In the genomic region with DNA sequence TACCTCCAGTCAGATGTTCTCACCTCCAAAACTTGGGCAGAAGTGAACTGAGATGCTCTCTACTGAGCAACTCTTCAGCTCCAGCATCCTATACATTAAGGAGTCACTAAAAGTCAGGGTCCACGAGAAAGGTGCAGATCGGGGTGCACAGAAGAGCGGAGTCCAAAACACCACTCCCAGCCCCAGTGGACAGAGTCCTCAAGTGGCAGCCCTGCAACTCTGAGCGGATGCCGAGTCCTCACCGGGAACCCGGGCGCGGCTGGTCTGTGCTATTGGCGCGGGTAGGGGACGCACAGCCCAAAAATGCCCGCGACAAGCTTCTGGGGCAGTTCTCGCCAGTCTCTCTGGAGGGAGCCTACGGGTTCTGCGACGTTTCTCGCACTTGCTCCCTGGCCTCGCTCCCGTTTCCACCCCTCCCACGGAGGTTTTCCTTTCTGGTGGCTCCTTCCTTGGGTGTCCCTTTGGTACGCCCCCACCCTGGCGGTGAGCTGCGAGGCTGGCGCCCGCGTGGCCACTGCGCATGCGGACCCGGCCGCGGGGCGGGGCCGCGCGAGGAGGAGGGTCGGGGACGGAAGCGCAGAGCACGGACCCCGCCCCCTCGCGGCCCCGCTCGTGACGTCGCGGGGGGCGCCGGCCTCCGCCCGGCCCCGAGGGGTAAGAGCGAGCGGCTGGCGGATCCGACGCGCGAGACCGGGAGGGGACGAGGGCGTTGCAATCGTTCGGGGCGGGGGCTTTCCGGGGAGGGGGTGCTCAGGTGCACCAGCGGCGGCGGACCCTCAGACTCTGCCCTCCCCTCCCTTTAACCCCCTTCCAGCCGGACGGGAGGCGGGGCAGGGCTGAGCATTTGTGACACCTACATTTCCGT, we compare ENCODE assay signal across 8 cellular contexts. TPM values are rescaled to one million over a fixed set of nuclear protein-coding genes. Genes with fewer than 3 reads are reported as not detected.
A peak's percentile ranks its signal among the peaks of the same experiment; 100 is the strongest.
DNase-seq lines count a peak whose midpoint lies in the region; ATAC-seq lines count a peak whose summit lies in the region.

A gene with protein sequence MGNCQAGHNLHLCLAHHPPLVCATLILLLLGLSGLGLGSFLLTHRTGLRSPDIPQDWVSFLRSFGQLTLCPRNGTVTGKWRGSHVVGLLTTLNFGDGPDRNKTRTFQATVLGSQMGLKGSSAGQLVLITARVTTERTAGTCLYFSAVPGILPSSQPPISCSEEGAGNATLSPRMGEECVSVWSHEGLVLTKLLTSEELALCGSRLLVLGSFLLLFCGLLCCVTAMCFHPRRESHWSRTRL (plus strand): TSS at position 601 of the 865 bp plus-strand sequence. CDS start 1,065 bp downstream, outside the sequence.

- H3K4me3 ChIP-seq in CD4-positive, CD25-positive, alpha-beta regulatory T cell (ENCODE audit: low read depth, low read length): peak within 1 kb of the TSS; percentile 94
- H3K4me3 ChIP-seq in mesenchymal stem cell (ENCODE audit: insufficient read depth in 1 of 2, low read depth in 1 of 2, low read length in 2 of 2): peak within 1 kb of the TSS; percentile 83 to 98

- H2BK12ac ChIP-seq in mesenchymal stem cell (ENCODE audit: low read length in 2 of 2): peak within 1 kb of the TSS; percentile 12 to 33

- ATAC-seq in CD4-positive, CD25-positive, alpha-beta regulatory T cell (ENCODE audit: low read depth in 2 of 2): peak; percentile 89 to 90
- ATAC-seq in GM19452 (IDR thresholded peaks at IDR 0.05; ENCODE audit: unreplicated experiment): peak; percentile 83
- peak; percentile 88 for ATAC-seq in effector memory CD8-positive, alpha-beta T cell (replicated peaks)

- peak within 1 kb of the TSS in 1 of 2 experiments; percentile 86 for H3K14ac ChIP-seq in mesenchymal stem cell (ENCODE audit: low read length in 2 of 2)

- H3K4me2 ChIP-seq in mesenchymal stem cell (ENCODE audit: low read length, poor library complexity, severe bottlenecking): peak within 1 kb of the TSS; percentile 73

- peaks cover 23% of the 10 kb centered on the region for H3K4me1 ChIP-seq in CD4-positive, CD25-positive, alpha-beta regulatory T cell (ENCODE audit: control insufficient read depth, insufficient read depth, low read length, poor library complexity, severe bottlenecking)
- peaks cover 11% of the 10 kb centered on the region for H3K4me1 ChIP-seq in mesenchymal stem cell (ENCODE audit: control insufficient read depth, insufficient read depth, low read depth, low read length)

- peak within 1 kb of the TSS; percentile 91 to 96 (median 92) for H3K4me3 Mint-ChIP-seq in CD4-positive, CD25-positive, alpha-beta regulatory T cell
- H3K4me3 Mint-ChIP-seq in effector memory CD8-positive, alpha-beta T cell: peak within 1 kb of the TSS; percentile 88 to 89

- CTCF ChIA-PET in activated CD8-positive, alpha-beta memory T cell treated with anti-CD3 and anti-CD28 coated beads for 36 hours (lab: Charles Lee): interaction anchor here (0.6 to 2.3 kb wide), 5 partner anchors 11 to 113 kb away, joined by 3 to 14 read pairs (median 4); a partner anchor contains a TSS

- peak within 1 kb of the TSS; percentile 68 for H2BK120ac ChIP-seq in mesenchymal stem cell (ENCODE audit: low read depth, low read length)

- H3K27ac ChIP-seq in CD4-positive, CD25-positive, alpha-beta regulatory T cell (ENCODE audit: insufficient read depth, low read length, poor library complexity, severe bottlenecking): peak within 1 kb of the TSS; percentile 91
- H3K27ac ChIP-seq in mesenchymal stem cell (ENCODE audit: low read length, poor library complexity, severe bottlenecking): peak within 1 kb of the TSS; percentile 78

- H3K4ac ChIP-seq in mesenchymal stem cell (ENCODE audit: low read depth in 1 of 2, low read length in 2 of 2): peak within 1 kb of the TSS; percentile 65 to 94

- H3K9ac ChIP-seq in mesenchymal stem cell (ENCODE audit: low read length): peak within 1 kb of the TSS; percentile 97

- H3K27ac Mint-ChIP-seq in CD4-positive, CD25-positive, alpha-beta regulatory T cell: peak within 1 kb of the TSS; percentile 77 to 97 (median 94)
- peak within 1 kb of the TSS; percentile 91 to 97 for H3K27ac Mint-ChIP-seq in effector memory CD8-positive, alpha-beta T cell

- H3K27me3 Mint-ChIP-seq in CD4-positive, CD25-positive, alpha-beta regulatory T cell: peaks cover 4% of the 10 kb centered on the region
- no peaks in the 10 kb centered on the region for H3K27me3 Mint-ChIP-seq in effector memory CD8-positive, alpha-beta T cell

- H3K9me3 ChIP-seq in CD4-positive, CD25-positive, alpha-beta regulatory T cell (ENCODE audit: control insufficient read depth in 2 of 2, low read length in 2 of 2): no peaks in the 10 kb centered on the region
- H3K9me3 ChIP-seq in mesenchymal stem cell (ENCODE audit: control insufficient read depth, low read length): no peaks in the 10 kb centered on the region

- POLR2A ChIA-PET in activated CD8-positive, alpha-beta memory T cell treated with anti-CD3 and anti-CD28 coated beads for 36 hours (lab: Charles Lee): interaction anchor here (0.5 to 1.5 kb wide), 5 partner anchors 11 to 1098 kb away, joined by 3 to 10 read pairs (median 7); a partner anchor contains a TSS

- peak within 1 kb of the TSS; percentile 85 to 92 for H3K18ac ChIP-seq in mesenchymal stem cell (ENCODE audit: low read depth in 1 of 2, low read length in 2 of 2)

- H3K23ac ChIP-seq in mesenchymal stem cell (ENCODE audit: low read length in 2 of 2): peak within 1 kb of the TSS in 1 of 2 experiments; percentile 47

- H4K8ac ChIP-seq in mesenchymal stem cell (ENCODE audit: low read length): peak within 1 kb of the TSS; percentile 97

- no peaks in the 10 kb centered on the region for H3K27me3 ChIP-seq in CD4-positive, CD25-positive, alpha-beta regulatory T cell (ENCODE audit: control insufficient read depth, insufficient read depth, low read length)
- no peaks in the 10 kb centered on the region for H3K27me3 ChIP-seq in mesenchymal stem cell (ENCODE audit: control insufficient read depth in 1 of 2, insufficient read depth in 1 of 2, low read length in 2 of 2)

- peaks cover 9 to 30% (median 25%) of the 10 kb centered on the region in 4 donors for H3K4me1 Mint-ChIP-seq in CD4-positive, CD25-positive, alpha-beta regulatory T cell
- H3K4me1 Mint-ChIP-seq in effector memory CD8-positive, alpha-beta T cell (ENCODE audit: low read depth in 2 of 2): peaks cover 13 to 21% of the 10 kb centered on the region in 2 donors

- H3K36me3 Mint-ChIP-seq in CD4-positive, CD25-positive, alpha-beta regulatory T cell: no peaks in the 10 kb centered on the region
- peaks cover 9% of the 10 kb centered on the region for H3K36me3 Mint-ChIP-seq in effector memory CD8-positive, alpha-beta T cell (ENCODE audit: insufficient read depth)

- peak within 1 kb of the TSS; percentile 81 for H2AK5ac ChIP-seq in mesenchymal stem cell (ENCODE audit: low read length, severe bottlenecking)

- DNase-seq in CD4-positive, CD25-positive, alpha-beta regulatory T cell: peak; percentile 91 to 95 (median 93)
- DNase-seq in HPDE6-E6E7 (ENCODE audit: extremely low spot score): peak; percentile 93
- peak; percentile 79 to 92 for DNase-seq in NOMO-1 (lab: John Stamatoyannopoulos, UW; ENCODE audit: unreplicated experiment in 2 of 2)
- DNase-seq in effector memory CD8-positive, alpha-beta T cell: peak; percentile 90 to 96 (median 96)
- DNase-seq in mesenchymal stem cell: peak; percentile 87
- peak; percentile 92 for DNase-seq in stimulated activated CD8-positive, alpha-beta memory T cell treated with anti-CD3 and anti-CD28 coated beads, Interleukin-12 subunit alpha, Interleukin-12 subunit beta, amount 100 ng/mL, for 4 hours (ENCODE audit: low read depth)

- H2BK5ac ChIP-seq in mesenchymal stem cell (ENCODE audit: low read depth, low read length, poor library complexity, severe bottlenecking): peak within 1 kb of the TSS; percentile 83

- peak within 1 kb of the TSS; percentile 85 for H4K91ac ChIP-seq in mesenchymal stem cell (ENCODE audit: low read length)

- H3K79me1 ChIP-seq in mesenchymal stem cell (replicated peaks; ENCODE audit: low read length, poor library complexity, severe bottlenecking): peaks cover 15% of the 10 kb centered on the region

- no peaks in the 10 kb centered on the region for H3K36me3 ChIP-seq in CD4-positive, CD25-positive, alpha-beta regulatory T cell (ENCODE audit: control insufficient read depth, insufficient read depth, low read length)
- H3K36me3 ChIP-seq in mesenchymal stem cell (ENCODE audit: control insufficient read depth in 1 of 2, insufficient read depth in 2 of 2, low read depth in 1 of 2, low read length in 2 of 2): peaks cover 4 to 18% of the 10 kb centered on the region in 2 experiments

- H2BK15ac ChIP-seq in mesenchymal stem cell (ENCODE audit: low read depth, poor library complexity, severe bottlenecking): peak within 1 kb of the TSS; percentile 83

- 2% methylated on average over 56 of the region's 75 CpGs for WGBS in mesenchymal stem cell

- peak within 1 kb of the TSS; percentile 58 for H2AFZ ChIP-seq in mesenchymal stem cell (ENCODE audit: low read depth, low read length)

- no peaks in the 10 kb centered on the region for H3K9me3 Mint-ChIP-seq in CD4-positive, CD25-positive, alpha-beta regulatory T cell
- no peaks in the 10 kb centered on the region for H3K9me3 Mint-ChIP-seq in effector memory CD8-positive, alpha-beta T cell

RNA-seq across cellular contexts. Expression of the gene that starts here (rescaled TPM):
- total RNA-seq in CD4-positive, CD25-positive, alpha-beta regulatory T cell: 76.7 TPM
- 100 to 1,000 TPM; 193 to 261 (median 221) TPM for polyA plus RNA-seq in CD4-positive, CD25-positive, alpha-beta regulatory T cell
- total RNA-seq in activated CD8-positive, alpha-beta memory T cell treated with anti-CD3 and anti-CD28 coated beads for 36 hours: 10 to 100 TPM; 40.0 to 40.2 TPM
- polyA plus RNA-seq in mesenchymal stem cell (2013, experiment 1 of 2): 118 TPM
- 125 TPM for polyA plus RNA-seq in mesenchymal stem cell (2013, experiment 2 of 2)

Comparison
In these comparisons a context has a peak if more than half of its experiments do, and no peak if none do; other contexts are left out.
1. Peak in every context shown above with its lines: DNase-seq, ATAC-seq, H3K4me3 ChIP-seq and H3K27ac ChIP-seq.